ENCODE assay signal across 16 cellular contexts in genomic region chr10:73627300-73627699, GRCh38. TPM values are rescaled to one million over a fixed set of nuclear protein-coding genes. Genes with fewer than 3 reads are reported as not detected.
DNase-seq lines count a peak whose midpoint lies in the region; ATAC-seq, FAIRE-seq and TF ChIP-seq lines count a peak whose summit lies in the region.
"Had no signal": no experiment of that assay in that cellular context is flagged by ENCODE, and none has a peak within 500 bp of the region (broad histone marks: within the 10 kb centered on the region; RNA-seq: fewer than 3 reads in every experiment).

No MANE protein-coding gene starts in this region.

- H3K36me3 ChIP-seq in HepG2 (replicated peaks in 1 of 2; ENCODE audit: control insufficient read depth in 1 of 2, insufficient read depth in 2 of 2, low read length in 2 of 2) = no peaks in the 10 kb centered on the region
- no peaks in the 10 kb centered on the region for H3K36me3 ChIP-seq in right lobe of liver
- H3K36me3 ChIP-seq in OCI-LY7 (ENCODE audit: insufficient read depth, low read length) = no peaks in the 10 kb centered on the region
- no peaks in the 10 kb centered on the region for H3K36me3 ChIP-seq in pancreas
- H3K36me3 ChIP-seq: prostate gland, SJCRH30 had no signal

- WGBS in HepG2 (ENCODE audit: low lambda C conversion rate) = 95% methylated on average over 6 of the region's 6 CpGs
- WGBS in right lobe of liver (ENCODE audit: insufficient coverage, low coverage, low lambda C conversion rate, missing lambda C conversion rate) = 94% methylated on average over 6 of the region's 6 CpGs
- 96 to 98% methylated on average over 6 of the region's 6 CpGs for WGBS in pancreas, 2 donors

- CTCF ChIA-PET in HepG2 (lab: Yijun Ruan, JAX; ENCODE audit: low intra/inter-chr PET ratio, low total read pairs) = no interaction called here
- CTCF ChIA-PET in OCI-LY7 (lab: Charles Lee; ENCODE audit: unreplicated experiment) = no interaction called here

- H3K9me2 ChIP-seq in OCI-LY7 (ENCODE audit: insufficient read depth, low read length) = no peaks in the 10 kb centered on the region

- no peak for DNase-seq in HepG2 (ENCODE audit: low spot score)
- no peak for DNase-seq in right lobe of liver
- DNase-seq in OCI-LY7 (ENCODE audit: low spot score) = no peak
- no peak for DNase-seq in glutamatergic neuron
- no peak for DNase-seq in activated gamma-delta T cell treated with Interleukin-2 at 50 U/mL for 16 hours
- no peak for DNase-seq in HCEC 1CT
- no peak for DNase-seq in stimulated activated CD4-positive, alpha-beta T cell treated with anti-CD3 and anti-CD28 coated beads, Interleukin-15, amount 100 ng/mL, for 24 hours
- DNase-seq in pancreas = no peak
- DNase-seq: activated effector memory CD4-positive, alpha-beta T cell treated with anti-CD3 and anti-CD28 coated beads, Interleukin-2, amount 50 U/mL, for 16 hours; caudate nucleus; foreskin fibroblast; SJCRH30; stimulated activated CD4-positive, alpha-beta T cell treated with anti-CD3 and anti-CD28 coated beads, Interleukin-1b, Interleukin-23, amount 100 ng/mL, for 48 hours; stimulated activated CD8-positive, alpha-beta memory T cell treated with anti-CD3 and anti-CD28 coated beads, Interleukin-4, amount 100 ng/mL, for 48 hours had no signal

- TF ChIP-seq POLR2A in HepG2 (IDR thresholded peaks at IDR 0.05; ENCODE audit: insufficient read depth in 1 of 2, low read depth in 2 of 2, low read length in 2 of 2) (no peak), right lobe of liver (IDR thresholded peaks at IDR 0.05) (no peak)

- no peak overlapping the region for H3K27ac ChIP-seq in HepG2 (ENCODE audit: extremely low read length, insufficient read depth, low read length)
- no peak overlapping the region for H3K27ac ChIP-seq in right lobe of liver
- H3K27ac ChIP-seq in OCI-LY7 (ENCODE audit: low read depth, low read length, poor library complexity, severe bottlenecking) = no peak overlapping the region
- H3K27ac ChIP-seq in pancreas = no peak overlapping the region
- H3K27ac ChIP-seq: prostate gland had no signal

- no peak overlapping the region for H3K9ac ChIP-seq in HepG2 (ENCODE audit: insufficient read depth, low read depth, low read length)

- no TSS peak for BruUV-seq in HepG2 (replicated peaks; lab: Mats Ljungman, UMichigan)
- BruUV-seq in OCI-LY7 (replicated peaks; lab: Mats Ljungman, UMichigan) = no TSS peak

- no peak for TF ChIP-seq CTCF in HepG2 (CRISPR knock-in tag; IDR thresholded peaks at IDR 0.05)
- TF ChIP-seq CTCF in right lobe of liver (IDR thresholded peaks at IDR 0.05) = no peak
- TF ChIP-seq CTCF in OCI-LY7 (conservative IDR thresholded peaks at IDR 0.05; ENCODE audit: low read length) = no peak
- TF ChIP-seq CTCF in glutamatergic neuron (IDR thresholded peaks at IDR 0.05; ENCODE audit: partially characterized antibody, unreplicated experiment) = no peak
- no peak for TF ChIP-seq CTCF in pancreas (IDR thresholded peaks at IDR 0.05)

- H3K27me3 Mint-ChIP-seq in glutamatergic neuron (ENCODE audit: unreplicated experiment) = peaks cover 2% of the 10 kb centered on the region

- H3K4me2 ChIP-seq in HepG2 (ENCODE audit: low read depth, low read length) (peak overlapping the region; percentile 89), OCI-LY7 (ENCODE audit: low read length) (peak overlapping the region; percentile 91)

- peak overlapping the region; percentile 100 for H3K4me3 Mint-ChIP-seq in glutamatergic neuron (ENCODE audit: unreplicated experiment)

- H3K4me3 ChIP-seq in HepG2 (replicated peaks in 1 of 3; ENCODE audit: insufficient read depth in 1 of 3, low read depth in 2 of 3, low read length in 3 of 3) (no peak overlapping the region), right lobe of liver (no peak overlapping the region), OCI-LY7 (ENCODE audit: low read depth, low read length, poor library complexity, severe bottlenecking) (peak overlapping the region; percentile 76), pancreas (no peak overlapping the region)
- H3K4me3 ChIP-seq: prostate gland had no signal

- H4K20me1 ChIP-seq in HepG2 (ENCODE audit: insufficient read depth, low read length) (no peaks in the 10 kb centered on the region), OCI-LY7 (ENCODE audit: insufficient read depth, low read length) (no peaks in the 10 kb centered on the region)

- H3K4me1 Mint-ChIP-seq in glutamatergic neuron (ENCODE audit: low read depth, unreplicated experiment) = no peaks in the 10 kb centered on the region

- H2AFZ ChIP-seq in HepG2 (ENCODE audit: low read length) = no peak overlapping the region
- H2AFZ ChIP-seq in OCI-LY7 (ENCODE audit: low read length) = no peak overlapping the region

- no peak for TF ChIP-seq EP300 in HepG2 (IDR thresholded peaks at IDR 0.05; ENCODE audit: low read depth in 2 of 2, low read length in 2 of 2)
- no peak for TF ChIP-seq EP300 in HepG2 (CRISPR knock-in tag; IDR thresholded peaks at IDR 0.05; ENCODE audit: borderline replicate concordance)

- H3K9me3 Mint-ChIP-seq in glutamatergic neuron (ENCODE audit: unreplicated experiment) = no peaks in the 10 kb centered on the region

- H3K27me3 ChIP-seq in HepG2 (ENCODE audit: control insufficient read depth in 1 of 2, insufficient read depth in 2 of 2, low read length in 2 of 2) (no peaks in the 10 kb centered on the region; a peak in 1 of 5 replicates), right lobe of liver (no peaks in the 10 kb centered on the region), pancreas (no peaks in the 10 kb centered on the region)
- H3K27me3 ChIP-seq: SJCRH30 had no signal

- no peaks in the 10 kb centered on the region for H3K36me3 Mint-ChIP-seq in glutamatergic neuron (ENCODE audit: unreplicated experiment)

- POLR2A ChIA-PET in HepG2 (lab: Yijun Ruan, JAX) = interaction anchor here (1.8 kb wide), 1 partner anchor 26 kb away, joined by 11 read pairs; no protein-coding TSS in a partner anchor
- POLR2A ChIA-PET in OCI-LY7 (lab: Charles Lee) = interaction anchor here (0.6 to 1.1 kb wide), 4 partner anchors 9 to 382 kb away, joined by 3 to 4 read pairs (median 3); no protein-coding TSS in a partner anchor

- no peak for ATAC-seq in HepG2
- ATAC-seq in right lobe of liver = no peak
- no peak for ATAC-seq in pancreas

- H3K79me2 ChIP-seq in HepG2 (ENCODE audit: insufficient read depth, low read length) = peaks cover 18% of the 10 kb centered on the region
- H3K79me2 ChIP-seq in OCI-LY7 (ENCODE audit: insufficient read depth, low read depth, low read length) = peaks cover 15% of the 10 kb centered on the region; the same call in 1 of the 2 replicates

- in situ Hi-C loops in HepG2 (cut with HindIII; ENCODE audit: extremely low pct_ligation_motif_present, low pct_unique_long_range_greater_than_20kb) = loop anchor here (25.0 kb wide), 1 partner anchor 365 kb away; the partner anchor contains the start of gene MRPS16

- FAIRE-seq in HepG2 (lab: Jason Lieb, UNC) (no peak), pancreas (lab: Jason Lieb, UNC) (no peak)

- peaks cover 38% of the 10 kb centered on the region for H3K4me1 ChIP-seq in HepG2 (ENCODE audit: insufficient read depth, low read length)
- peaks cover 0 to 7% (median 0%) of the 10 kb centered on the region in 4 donors for H3K4me1 ChIP-seq in right lobe of liver
- peaks cover 17% of the 10 kb centered on the region for H3K4me1 ChIP-seq in OCI-LY7 (ENCODE audit: insufficient read depth, low read length, poor library complexity, severe bottlenecking)
- H3K4me1 ChIP-seq in pancreas = peaks cover 0 to 5% (median 0%) of the 10 kb centered on the region in 3 donors
- H3K4me1 ChIP-seq: prostate gland had no signal

- no peak for TF ChIP-seq RAD21 in HepG2 (CRISPR knock-in tag; IDR thresholded peaks at IDR 0.05)

- intact Hi-C loops in HepG2 (cut with micrococcal nuclease; ENCODE audit: unreplicated experiment) (loop anchor here (5.0 kb wide), 1 partner anchor 215 kb away; the partner anchor contains the start of gene ANXA7), right lobe of liver (cut with DNase I) (no loop called here), OCI-LY7 (cut with micrococcal nuclease; ENCODE audit: unreplicated experiment) (loop anchor here (2.0 kb wide), 1 partner anchor 530 kb away; the partner anchor contains the start of gene P4HA1), pancreas (cut with DNase I) (no loop called here)

- H3K27ac Mint-ChIP-seq in glutamatergic neuron (ENCODE audit: unreplicated experiment) = no peak overlapping the region

- no peaks in the 10 kb centered on the region for H3K9me3 ChIP-seq in HepG2 (ENCODE audit: low read length)
- H3K9me3 ChIP-seq in right lobe of liver = no peaks in the 10 kb centered on the region
- H3K9me3 ChIP-seq in OCI-LY7 (ENCODE audit: low read length) = no peaks in the 10 kb centered on the region
- H3K9me3 ChIP-seq in pancreas = no peaks in the 10 kb centered on the region
- H3K9me3 ChIP-seq: prostate gland, SJCRH30 had no signal

RNA-seq across cellular contexts. Expression of gene MYOZ1, which starts 14.0 kb away (rescaled TPM):
- not detected in 2 replicates for total RNA-seq in HepG2 (2016; rRNA removed; fragmentation: Illumina TruSeq; extraction: Trizol)
- not detected in 2 replicates for total RNA-seq in HepG2 (2016; cell fraction: cytosol; rRNA removed; fragmentation: Illumina TruSeq; extraction: Trizol; ENCODE audit: low read depth)
- total RNA-seq in HepG2 (2016; cell fraction: insoluble cytoplasmic fraction; rRNA removed; fragmentation: Illumina TruSeq; extraction: Trizol) = not detected in 2 replicates
- not detected in 2 replicates for total RNA-seq in HepG2 (2016; cell fraction: membrane; rRNA removed; fragmentation: Illumina TruSeq; extraction: Trizol)
- not detected in 2 replicates for total RNA-seq in HepG2 (2016; cell fraction: nucleus; rRNA removed; fragmentation: Illumina TruSeq; extraction: Trizol)
- not detected in 2 replicates for polyA plus RNA-seq in HepG2 (2011; rRNA removed)
- not detected in 2 replicates for polyA plus RNA-seq in HepG2 (2011; cell fraction: cytosol; rRNA removed)
- polyA plus RNA-seq in HepG2 (2011; cell fraction: nucleus; rRNA removed) = not detected in 2 replicates
- polyA plus RNA-seq in HepG2 (2012) = not detected in 2 replicates
- polyA plus RNA-seq in HepG2 (2016; cell fraction: cytosol; fragmentation: Illumina TruSeq; extraction: Trizol; ENCODE audit: low read depth) = not detected in 2 replicates
- not detected in 2 replicates for polyA plus RNA-seq in HepG2 (2016; cell fraction: insoluble cytoplasmic fraction; fragmentation: Illumina TruSeq; extraction: Trizol; ENCODE audit: low read depth)
- not detected in 2 replicates for polyA plus RNA-seq in HepG2 (2016; cell fraction: membrane; fragmentation: Illumina TruSeq; extraction: Trizol; ENCODE audit: low read depth)
- polyA plus RNA-seq in HepG2 (2016; cell fraction: nucleus; fragmentation: Illumina TruSeq; extraction: Trizol; ENCODE audit: insufficient read depth, low read depth) = not detected in 2 replicates
- polyA minus RNA-seq in HepG2 (2011; rRNA and poly(A)+ RNA removed; ENCODE audit: low replicate concordance) = not detected in 2 replicates
- not detected in 2 replicates for polyA minus RNA-seq in HepG2 (2011; cell fraction: cytosol; rRNA and poly(A)+ RNA removed)
- polyA minus RNA-seq in HepG2 (2011; cell fraction: nucleus; rRNA and poly(A)+ RNA removed) = not detected in 2 replicates
- 1 to 10 TPM in 1 of 6 experiments, under 1 TPM in 1, not detected in 4; 0.74 to 1.1 TPM for total RNA-seq in right lobe of liver
- not detected in 2 replicates for total RNA-seq in OCI-LY7 (2014; rRNA removed; shearing (Covaris generic))
- total RNA-seq in OCI-LY7 (2022) = not detected in 2 replicates
- 0.64 TPM for total RNA-seq in glutamatergic neuron (ENCODE audit: unreplicated experiment)
- total RNA-seq in pancreas = under 1 TPM in 2 of 6 donors, not detected in 4; 0.21 to 0.31 TPM
- 1 to 10 TPM in 1 of 2 donors, under 1 TPM in 1; 0.11 to 1.2 TPM for polyA plus RNA-seq in pancreas
- total RNA-seq: lung microvascular endothelial cell had no signal

RNA-seq across cellular contexts. Expression of gene SYNPO2L, which starts 28.5 kb away (rescaled TPM):
- total RNA-seq in HepG2 (2016; rRNA removed; fragmentation: Illumina TruSeq; extraction: Trizol) (not detected in 2 replicates), right lobe of liver (under 1 TPM in 4 of 6 experiments, not detected in 2; 0.06 to 0.35 (median 0.20) TPM), OCI-LY7 (2022) (not detected in 2 replicates), glutamatergic neuron (ENCODE audit: unreplicated experiment) (0.42 TPM), pancreas (under 1 TPM in 1 of 6 donors, not detected in 5; 0.31 TPM)
- not detected in 2 replicates for total RNA-seq in HepG2 (2016; cell fraction: cytosol; rRNA removed; fragmentation: Illumina TruSeq; extraction: Trizol; ENCODE audit: low read depth)
- not detected in 2 replicates for total RNA-seq in HepG2 (2016; cell fraction: insoluble cytoplasmic fraction; rRNA removed; fragmentation: Illumina TruSeq; extraction: Trizol)
- total RNA-seq in HepG2 (2016; cell fraction: membrane; rRNA removed; fragmentation: Illumina TruSeq; extraction: Trizol) = not detected in 2 replicates
- not detected in 2 replicates for total RNA-seq in HepG2 (2016; cell fraction: nucleus; rRNA removed; fragmentation: Illumina TruSeq; extraction: Trizol)
- polyA plus RNA-seq in HepG2 (2011; rRNA removed) (not detected in 2 replicates), pancreas (under 1 TPM; 0.02 to 0.04 TPM)
- not detected in 2 replicates for polyA plus RNA-seq in HepG2 (2011; cell fraction: cytosol; rRNA removed)
- polyA plus RNA-seq in HepG2 (2011; cell fraction: nucleus; rRNA removed) = 0.05 TPM in 1 of 2 replicates, not detected in the other
- not detected in 2 replicates for polyA plus RNA-seq in HepG2 (2012)
- not detected in 2 replicates for polyA plus RNA-seq in HepG2 (2016; cell fraction: cytosol; fragmentation: Illumina TruSeq; extraction: Trizol; ENCODE audit: low read depth)
- not detected in 2 replicates for polyA plus RNA-seq in HepG2 (2016; cell fraction: insoluble cytoplasmic fraction; fragmentation: Illumina TruSeq; extraction: Trizol; ENCODE audit: low read depth)
- polyA plus RNA-seq in HepG2 (2016; cell fraction: membrane; fragmentation: Illumina TruSeq; extraction: Trizol; ENCODE audit: low read depth) = not detected in 2 replicates
- polyA plus RNA-seq in HepG2 (2016; cell fraction: nucleus; fragmentation: Illumina TruSeq; extraction: Trizol; ENCODE audit: insufficient read depth, low read depth) = 0.11 TPM in 1 of 2 replicates, not detected in the other
- not detected in 2 replicates for polyA minus RNA-seq in HepG2 (2011; rRNA and poly(A)+ RNA removed; ENCODE audit: low replicate concordance)
- not detected in 2 replicates for polyA minus RNA-seq in HepG2 (2011; cell fraction: cytosol; rRNA and poly(A)+ RNA removed)
- not detected in 2 replicates for polyA minus RNA-seq in HepG2 (2011; cell fraction: nucleus; rRNA and poly(A)+ RNA removed)
- not detected in 2 replicates for total RNA-seq in OCI-LY7 (2014; rRNA removed; shearing (Covaris generic))
- total RNA-seq: lung microvascular endothelial cell had no signal

RNA-seq across cellular contexts. Expression of gene USP54, which starts 36.2 kb away (rescaled TPM):
- 18.1 and 20.2 TPM in 2 replicates for total RNA-seq in HepG2 (2016; rRNA removed; fragmentation: Illumina TruSeq; extraction: Trizol)
- total RNA-seq in HepG2 (2016; cell fraction: cytosol; rRNA removed; fragmentation: Illumina TruSeq; extraction: Trizol; ENCODE audit: low read depth) = 11.3 and 14.3 TPM in 2 replicates
- 17.6 and 24.1 TPM in 2 replicates for total RNA-seq in HepG2 (2016; cell fraction: insoluble cytoplasmic fraction; rRNA removed; fragmentation: Illumina TruSeq; extraction: Trizol)
- 13.5 and 16.9 TPM in 2 replicates for total RNA-seq in HepG2 (2016; cell fraction: membrane; rRNA removed; fragmentation: Illumina TruSeq; extraction: Trizol)
- total RNA-seq in HepG2 (2016; cell fraction: nucleus; rRNA removed; fragmentation: Illumina TruSeq; extraction: Trizol) = 21.2 and 23.4 TPM in 2 replicates
- 16.1 and 25.0 TPM in 2 replicates for polyA plus RNA-seq in HepG2 (2011; rRNA removed)
- 10.3 and 14.4 TPM in 2 replicates for polyA plus RNA-seq in HepG2 (2011; cell fraction: cytosol; rRNA removed)
- 15.2 and 17.5 TPM in 2 replicates for polyA plus RNA-seq in HepG2 (2011; cell fraction: nucleus; rRNA removed)
- 9.0 and 10.2 TPM in 2 replicates for polyA plus RNA-seq in HepG2 (2012)
- polyA plus RNA-seq in HepG2 (2016; cell fraction: cytosol; fragmentation: Illumina TruSeq; extraction: Trizol; ENCODE audit: low read depth) = 0.40 and 0.62 TPM in 2 replicates
- polyA plus RNA-seq in HepG2 (2016; cell fraction: insoluble cytoplasmic fraction; fragmentation: Illumina TruSeq; extraction: Trizol; ENCODE audit: low read depth) = 8.0 and 9.7 TPM in 2 replicates
- polyA plus RNA-seq in HepG2 (2016; cell fraction: membrane; fragmentation: Illumina TruSeq; extraction: Trizol; ENCODE audit: low read depth) = 1.5 and 2.1 TPM in 2 replicates
- polyA plus RNA-seq in HepG2 (2016; cell fraction: nucleus; fragmentation: Illumina TruSeq; extraction: Trizol; ENCODE audit: insufficient read depth, low read depth) = 18.9 and 21.0 TPM in 2 replicates
- 35.8 and 39.2 TPM in 2 replicates for polyA minus RNA-seq in HepG2 (2011; rRNA and poly(A)+ RNA removed; ENCODE audit: low replicate concordance)
- 9.8 and 12.8 TPM in 2 replicates for polyA minus RNA-seq in HepG2 (2011; cell fraction: cytosol; rRNA and poly(A)+ RNA removed)
- 24.6 and 31.2 TPM in 2 replicates for polyA minus RNA-seq in HepG2 (2011; cell fraction: nucleus; rRNA and poly(A)+ RNA removed)
- total RNA-seq in right lobe of liver = 1 to 10 TPM; 1.5 to 5.7 (median 3.6) TPM
- total RNA-seq in OCI-LY7 (2014; rRNA removed; shearing (Covaris generic)) = 9.7 and 15.2 TPM in 2 replicates
- total RNA-seq in OCI-LY7 (2022) = 16.4 and 17.6 TPM in 2 replicates
- 9.1 TPM for total RNA-seq in glutamatergic neuron (ENCODE audit: unreplicated experiment)
- 10 to 100 TPM; 14.8 to 49.9 (median 27.4) TPM for total RNA-seq in pancreas
- polyA plus RNA-seq in pancreas = 10 to 100 TPM; 12.1 to 15.6 TPM

Comparison
In these comparisons a context has a peak if more than half of its experiments do, and no peak if none do; other contexts are left out.
1. intact Hi-C loops: an anchor here in HepG2 (5.0 kb wide) and OCI-LY7 (2.0 kb wide); none called in right lobe of liver and pancreas.